ENCODE assay signal across 8 cellular contexts in genomic region chr6:797479-798077, GRCh38.
DNase-seq lines count a peak whose midpoint lies in the region; ATAC-seq, FAIRE-seq and TF ChIP-seq lines count a peak whose summit lies in the region.

No MANE protein-coding gene starts in this region.

- ATAC-seq in left cardiac atrium (peak in 1 of 2 donors; percentile 37), sciatic nerve (peak; percentile 72), HG02981 (IDR thresholded peaks at IDR 0.05; ENCODE audit: unreplicated experiment) (no peak), GM18867 (IDR thresholded peaks at IDR 0.05; ENCODE audit: unreplicated experiment) (no peak)

- intact Hi-C loops in left cardiac atrium (cut with DNase I): loop anchor here (2.0 to 10.0 kb wide), 4 partner anchors 173 to 600 kb away; no protein-coding TSS in a partner anchor
- intact Hi-C loops in sciatic nerve (cut with DNase I): loop anchor here (5.0 kb wide), 1 partner anchor 585 kb away; no protein-coding TSS in a partner anchor

- FAIRE-seq in GM12891 (lab: Jason Lieb, UNC): peak; percentile 87

- DNase-seq in AG20443 (ENCODE audit: low spot score): peak; percentile 50
- no peak for DNase-seq in GM12891 (ENCODE audit: insufficient read length, low spot score)
- DNase-seq in NCI-H526 treated with DMSO at 0.1 percent for 48 hours (lab: John Stamatoyannopoulos, UW): peak; percentile 18
- peak; percentile 33 for DNase-seq in activated naive CD4-positive, alpha-beta T cell treated with anti-CD3 and anti-CD28 coated beads, Interleukin-2, amount 50 U/mL, for 16 hours
- DNase-seq in left cardiac atrium: peak; percentile 29
- DNase-seq in sciatic nerve (ENCODE audit: low spot score): no peak

- no peak for TF ChIP-seq POLR2A in GM12891 (IDR thresholded peaks at IDR 0.05; ENCODE audit: low read depth, low read length)

TF ChIP-seq in GM12891, 5 proteins besides CTCF, POLR2A, EP300 and RAD21:
- no peak for TF ChIP-seq POLR2AphosphoS5 (IDR thresholded peaks at IDR 0.05; ENCODE audit: low read depth, low read length)
- TF ChIP-seq POU2F2 (IDR thresholded peaks at IDR 0.05; ENCODE audit: low read depth, low read length): no peak
- TF ChIP-seq PAX5 (IDR thresholded peaks at IDR 0.05; ENCODE audit: insufficient read depth, low read length, severe bottlenecking): no peak
- TF ChIP-seq TAF1 (IDR thresholded peaks at IDR 0.05; ENCODE audit: low read depth, low read length): no peak
- TF ChIP-seq SPI1 (IDR thresholded peaks at IDR 0.05; ENCODE audit: low read depth, low read length): no peak

Comparison
In these comparisons a context has a peak if more than half of its experiments do, and no peak if none do; other contexts are left out.
1. DNase-seq: peak in AG20443 (single experiment), NCI-H526 treated with DMSO at 0.1 percent for 48 hours (single experiment), activated naive CD4-positive, alpha-beta T cell treated with anti-CD3 and anti-CD28 coated beads, Interleukin-2, amount 50 U/mL, for 16 hours (single experiment) and left cardiac atrium (single experiment); none in GM12891 (single experiment) and sciatic nerve (single experiment).